Comparison of ENCODE assay signal across 12 cellular contexts in genomic region chr14:94027566-94028449, GRCh38. TPM values are rescaled to one million over a fixed set of nuclear protein-coding genes. Genes with fewer than 3 reads are reported as not detected.
DNase-seq lines count a peak whose midpoint lies in the region; ATAC-seq, FAIRE-seq and TF ChIP-seq lines count a peak whose summit lies in the region.
"Had no signal": no experiment of that assay in that cellular context is flagged by ENCODE, and none has a peak within 500 bp of the region (broad histone marks: within the 10 kb centered on the region; RNA-seq: fewer than 3 reads in every experiment).

No MANE protein-coding gene starts in this region.

- peak overlapping the region in 1 of 2 experiments; percentile 50; a peak in 2 of 4 replicates for H3K4me3 ChIP-seq in Panc1 (ENCODE audit: low read depth in 2 of 2, low read length in 2 of 2)
- H3K4me3 ChIP-seq in epithelial cell of esophagus (ENCODE audit: low read length): no peak overlapping the region
- no peak overlapping the region for H3K4me3 ChIP-seq in small intestine (ENCODE audit: low read depth in 1 of 2, low read length in 2 of 2)
- no peak overlapping the region for H3K4me3 ChIP-seq in heart left ventricle

- H3K9me3 ChIP-seq in Panc1 (ENCODE audit: control insufficient read depth, insufficient read depth, low read depth, low read length) (no peaks in the 10 kb centered on the region), small intestine (ENCODE audit: control insufficient read depth, low read depth) (no peaks in the 10 kb centered on the region), heart left ventricle (no peaks in the 10 kb centered on the region)

- POLR2A ChIA-PET in activated CD4-positive, alpha-beta T cell treated with anti-CD3 and anti-CD28 coated beads, Interleukin-2, amount 10 ng/mL, durations not matched to agents 7 days and 5 days (lab: Charles Lee): no interaction called here
- POLR2A ChIA-PET in Panc1 (lab: Charles Lee): no interaction called here

- intact Hi-C loops in Panc1 (cut with micrococcal nuclease; ENCODE audit: unreplicated experiment): no loop called here
- intact Hi-C loops in heart left ventricle (cut with DNase I): loop anchor here in 1 of 10 donors (10.0 kb wide), 1 partner anchor 823 kb away; the partner anchor contains the start of genes GON7 and UBR7

- no peaks in the 10 kb centered on the region for H3K27me3 Mint-ChIP-seq in activated CD4-positive, alpha-beta T cell treated with anti-CD3 and anti-CD28 coated beads, Interleukin-2, amount 10 ng/mL, durations not matched to agents 7 days and 5 days

- ATAC-seq in Panc1 (peak; percentile 35), heart left ventricle (no peak)

- peaks cover 34% of the 10 kb centered on the region for H3K4me1 Mint-ChIP-seq in activated CD4-positive, alpha-beta T cell treated with anti-CD3 and anti-CD28 coated beads, Interleukin-2, amount 10 ng/mL, durations not matched to agents 7 days and 5 days

- no peaks in the 10 kb centered on the region for H3K36me3 Mint-ChIP-seq in activated CD4-positive, alpha-beta T cell treated with anti-CD3 and anti-CD28 coated beads, Interleukin-2, amount 10 ng/mL, durations not matched to agents 7 days and 5 days (ENCODE audit: low read depth)

- CTCF ChIA-PET in activated CD4-positive, alpha-beta T cell treated with anti-CD3 and anti-CD28 coated beads, Interleukin-2, amount 10 ng/mL, durations not matched to agents 7 days and 5 days (lab: Charles Lee): interaction anchor here (0.8 to 2.8 kb wide), 7 partner anchors 8 to 109 kb away, joined by 3 to 14 read pairs (median 6); no protein-coding TSS in a partner anchor
- CTCF ChIA-PET in Panc1 (lab: Charles Lee): no interaction called here

- no peak for DNase-seq in activated CD4-positive, alpha-beta T cell treated with anti-CD3 and anti-CD28 coated beads, Interleukin-2, amount 10 ng/mL, durations not matched to agents 7 days and 5 days
- no peak for DNase-seq in activated CD4-positive, alpha-beta T cell treated with anti-CD3 and anti-CD28 coated beads for 4 hours
- DNase-seq in Panc1 (ENCODE audit: low read depth, low spot score) (no peak), epithelial cell of esophagus (ENCODE audit: low read depth) (peak; percentile 52), small intestine (peak; percentile 28), HCEC 1CT (no peak), heart left ventricle (no peak), NCI-H1092 (lab: John Stamatoyannopoulos, UW) (no peak)
- DNase-seq: activated gamma-delta T cell; effector CD8-positive, alpha-beta T cell had no signal

- in situ Hi-C loops in Panc1 (cut with HindIII; ENCODE audit: low pct_unique_long_range_greater_than_20kb, low sequenced_read_pairs): no loop called here

- no peaks in the 10 kb centered on the region for H3K9me3 Mint-ChIP-seq in activated CD4-positive, alpha-beta T cell treated with anti-CD3 and anti-CD28 coated beads, Interleukin-2, amount 10 ng/mL, durations not matched to agents 7 days and 5 days

- no peaks in the 10 kb centered on the region for H3K27me3 ChIP-seq in Panc1 (ENCODE audit: control insufficient read depth, insufficient read depth, low read length)
- H3K27me3 ChIP-seq in small intestine (ENCODE audit: control insufficient read depth in 2 of 2, insufficient read depth in 2 of 2, low read length in 2 of 2): no peaks in the 10 kb centered on the region
- no peaks in the 10 kb centered on the region for H3K27me3 ChIP-seq in heart left ventricle

- TF ChIP-seq CTCF in Panc1 (IDR thresholded peaks at IDR 0.05): no peak
- no peak for TF ChIP-seq CTCF in epithelial cell of esophagus (IDR thresholded peaks at IDR 0.05; ENCODE audit: insufficient read depth, low read depth, low read length, missing control alignments)
- no peak for TF ChIP-seq CTCF in heart left ventricle (IDR thresholded peaks at IDR 0.05)

- no TSS peak for BruUV-seq in Panc1 (replicated peaks; lab: Mats Ljungman, UMichigan)

- peak overlapping the region; percentile 48 for H3K4me3 Mint-ChIP-seq in activated CD4-positive, alpha-beta T cell treated with anti-CD3 and anti-CD28 coated beads, Interleukin-2, amount 10 ng/mL, durations not matched to agents 7 days and 5 days

- peak overlapping the region; percentile 44 for H3K27ac Mint-ChIP-seq in activated CD4-positive, alpha-beta T cell treated with anti-CD3 and anti-CD28 coated beads, Interleukin-2, amount 10 ng/mL, durations not matched to agents 7 days and 5 days

- H3K4me1 ChIP-seq in Panc1 (ENCODE audit: control insufficient read depth, insufficient read depth, low read length) (peaks cover 20% of the 10 kb centered on the region), small intestine (ENCODE audit: control insufficient read depth in 2 of 2, insufficient read depth in 1 of 2, low read depth in 1 of 2, low read length in 1 of 2) (no peaks in the 10 kb centered on the region), heart left ventricle (peaks cover 0 to 15% (median 1%) of the 10 kb centered on the region in 12 donors)

- no peak overlapping the region; the same call in 1 of the 2 replicates for H3K27ac ChIP-seq in Panc1 (ENCODE audit: low read length)
- no peak overlapping the region for H3K27ac ChIP-seq in small intestine (ENCODE audit: low read depth in 1 of 2, low read length in 1 of 2)
- no peak overlapping the region for H3K27ac ChIP-seq in heart left ventricle

- FAIRE-seq in small intestine (lab: Jason Lieb, UNC): no peak
- FAIRE-seq: islet of Langerhans had no signal

- no peak for TF ChIP-seq POLR2A in heart left ventricle (IDR thresholded peaks at IDR 0.05)

- H3K36me3 ChIP-seq in Panc1 (ENCODE audit: control insufficient read depth, insufficient read depth, low read length) (no peaks in the 10 kb centered on the region), small intestine (ENCODE audit: control insufficient read depth in 2 of 2, insufficient read depth in 2 of 2, low read length in 2 of 2) (no peaks in the 10 kb centered on the region), heart left ventricle (no peaks in the 10 kb centered on the region)

- WGBS in small intestine, 3 donors: 68 to 87% (median 76%) methylated on average over 14 of the region's 14 CpGs
- 87 to 97% (median 90%) methylated on average over 10 to 14 of the region's 14 CpGs for WGBS in heart left ventricle, 4 donors

RNA-seq across cellular contexts. Expression of gene OTUB2, which starts 1.7 kb away (rescaled TPM):
- 1 to 10 TPM; 2.3 to 2.4 TPM for total RNA-seq in activated CD4-positive, alpha-beta T cell treated with anti-CD3 and anti-CD28 coated beads, Interleukin-2, amount 10 ng/mL, durations not matched to agents 7 days and 5 days
- total RNA-seq in Panc1 (2021; ENCODE audit: unreplicated experiment) (3.4 TPM), heart left ventricle (under 1 TPM; 0.09 to 0.60 (median 0.38) TPM)
- 3.4 TPM for polyA plus RNA-seq in Panc1 (2012; ENCODE audit: insufficient read length)
- polyA plus RNA-seq in small intestine (1 to 10 TPM in 1 of 3 donors, under 1 TPM in 2; 0.22 to 1.4 (median 0.54) TPM), heart left ventricle (under 1 TPM; 0.19 to 0.50 TPM)

RNA-seq across cellular contexts. Expression of gene CCDC197, which starts 30.7 kb away (rescaled TPM):
- total RNA-seq in activated CD4-positive, alpha-beta T cell treated with anti-CD3 and anti-CD28 coated beads, Interleukin-2, amount 10 ng/mL, durations not matched to agents 7 days and 5 days: not detected
- not detected for total RNA-seq in Panc1 (2021; ENCODE audit: unreplicated experiment)
- polyA plus RNA-seq in Panc1 (2012; ENCODE audit: insufficient read length): not detected
- polyA plus RNA-seq in small intestine: not detected
- 1 to 10 TPM in 3 of 9 donors, under 1 TPM in 3, not detected in 3; 0.26 to 1.4 (median 0.95) TPM for total RNA-seq in heart left ventricle
- under 1 TPM in 1 of 2 donors, not detected in 1; 0.23 TPM for polyA plus RNA-seq in heart left ventricle
- total RNA-seq: NCI-H460 had no signal

RNA-seq across cellular contexts. Expression of gene ASB2, which starts 51.4 kb away (rescaled TPM):
- total RNA-seq in activated CD4-positive, alpha-beta T cell treated with anti-CD3 and anti-CD28 coated beads, Interleukin-2, amount 10 ng/mL, durations not matched to agents 7 days and 5 days: 10 to 100 TPM; 20.7 to 21.1 TPM
- 0.28 TPM for total RNA-seq in Panc1 (2021; ENCODE audit: unreplicated experiment)
- polyA plus RNA-seq in Panc1 (2012; ENCODE audit: insufficient read length): 0.45 TPM
- 1 to 10 TPM; 1.3 to 5.6 (median 4.6) TPM for polyA plus RNA-seq in small intestine
- total RNA-seq in heart left ventricle: 100 to 1,000 TPM in 8 of 9 donors, 10 to 100 TPM in 1; 95.8 to 411 (median 166) TPM
- polyA plus RNA-seq in heart left ventricle: 100 to 1,000 TPM in 1 of 2 donors, 10 to 100 TPM in 1; 22.4 to 289 TPM
- total RNA-seq: NCI-H460 had no signal

RNA-seq across cellular contexts. Expression of gene DDX24, which starts 53.2 kb away (rescaled TPM):
- total RNA-seq in activated CD4-positive, alpha-beta T cell treated with anti-CD3 and anti-CD28 coated beads, Interleukin-2, amount 10 ng/mL, durations not matched to agents 7 days and 5 days: 100 to 1,000 TPM; 187 to 211 TPM
- total RNA-seq in Panc1 (2021; ENCODE audit: unreplicated experiment) (103 TPM), heart left ventricle (100 to 1,000 TPM; 161 to 268 (median 209) TPM)
- 59.2 TPM for polyA plus RNA-seq in Panc1 (2012; ENCODE audit: insufficient read length)
- polyA plus RNA-seq in small intestine (10 to 100 TPM; 35.1 to 64.6 (median 51.2) TPM), heart left ventricle (100 to 1,000 TPM; 113 to 123 TPM)

RNA-seq across cellular contexts. Expression of gene IFI27L1, which starts 53.3 kb away (rescaled TPM):
- total RNA-seq in activated CD4-positive, alpha-beta T cell treated with anti-CD3 and anti-CD28 coated beads, Interleukin-2, amount 10 ng/mL, durations not matched to agents 7 days and 5 days: 10 to 100 TPM; 31.6 to 42.1 TPM
- total RNA-seq in Panc1 (2021; ENCODE audit: unreplicated experiment) (19.6 TPM), heart left ventricle (10 to 100 TPM in 7 of 9 donors, 1 to 10 TPM in 2; 8.9 to 30.8 (median 16.0) TPM)
- polyA plus RNA-seq in Panc1 (2012; ENCODE audit: insufficient read length): 14.4 TPM
- polyA plus RNA-seq in small intestine (10 to 100 TPM; 29.2 to 44.5 (median 29.8) TPM), heart left ventricle (10 to 100 TPM; 19.4 to 45.0 TPM)

Comparison
In these comparisons a context has a peak if more than half of its experiments do, and no peak if none do; other contexts are left out.
1. DNase-seq: peak in epithelial cell of esophagus (single experiment) and small intestine (single experiment); none in activated CD4-positive, alpha-beta T cell treated with anti-CD3 and anti-CD28 coated beads, Interleukin-2, amount 10 ng/mL, durations not matched to agents 7 days and 5 days (single experiment), activated CD4-positive, alpha-beta T cell treated with anti-CD3 and anti-CD28 coated beads for 4 hours (0 of 2), Panc1 (single experiment), HCEC 1CT (single experiment), heart left ventricle (0 of 5) and NCI-H1092 (single experiment).
2. RNA of gene ASB2, which starts 51.4 kb away (total RNA-seq): 95.8 to 411 TPM in heart left ventricle and 20.7 to 21.1 TPM in activated CD4-positive, alpha-beta T cell treated with anti-CD3 and anti-CD28 coated beads, Interleukin-2, amount 10 ng/mL, durations not matched to agents 7 days and 5 days; 0.28 TPM in Panc1 (single experiment); every median in the first group is over 10 times any median in the second.